In the genomic region with DNA sequence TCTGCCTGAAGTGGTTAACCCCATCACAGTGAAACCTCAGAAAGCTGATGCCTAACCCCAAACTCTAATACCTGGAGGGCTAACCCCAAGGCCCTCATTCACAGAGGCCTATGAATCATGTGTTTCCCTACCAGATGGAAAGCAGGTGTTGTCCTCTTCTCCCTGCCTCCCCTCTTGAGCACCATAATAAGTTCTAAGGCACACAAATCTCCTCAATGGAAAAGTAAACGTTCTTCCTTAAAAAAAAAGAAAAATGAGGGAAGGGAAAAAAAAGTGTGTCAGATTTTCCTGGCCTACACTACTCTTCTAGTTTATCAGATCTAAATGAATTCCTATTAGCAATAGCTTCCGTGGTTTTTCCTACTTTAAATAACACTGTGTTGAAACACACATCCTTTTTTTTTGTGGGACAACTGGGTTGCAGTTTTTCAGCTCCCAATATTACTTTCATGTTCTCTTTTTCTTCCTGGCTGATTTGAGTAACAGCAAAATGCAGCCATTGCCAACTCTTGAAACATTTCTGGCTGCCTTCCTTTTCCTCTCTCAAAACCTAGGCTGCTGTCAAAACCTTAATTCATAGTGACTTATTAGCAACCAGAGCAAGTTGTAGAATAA, we compare ENCODE assay signal across 8 cellular contexts. TPM values are rescaled to one million over a fixed set of nuclear protein-coding genes. Genes with fewer than 3 reads are reported as not detected.
A peak's percentile ranks its signal among the peaks of the same experiment; 100 is the strongest.
DNase-seq lines count a peak whose midpoint lies in the region; ATAC-seq and TF ChIP-seq lines count a peak whose summit lies in the region.

No MANE protein-coding gene starts in this region.

- POLR2A ChIA-PET in MCF 10A (lab: Yijun Ruan, JAX) = interaction anchor here (1.0 to 8.1 kb wide), 7 partner anchors 9 to 178 kb away, joined by 3 to 91 read pairs (median 7); no protein-coding TSS in a partner anchor

- peak overlapping the region; percentile 97 for H3K27ac Mint-ChIP-seq in MCF 10A (ENCODE audit: low read depth, unreplicated experiment)
- no peak overlapping the region for H3K27ac Mint-ChIP-seq in activated T-cell treated with anti-CD3 and anti-CD28 coated beads, Interleukin-2, amount 50 U/mL, for 24 hours

- no TSS peak for BruUV-seq in MCF 10A (replicated peaks; lab: Mats Ljungman, UMichigan)

- peaks cover 27% of the 10 kb centered on the region for H3K4me1 Mint-ChIP-seq in MCF 10A (ENCODE audit: insufficient read depth, unreplicated experiment)
- H3K4me1 Mint-ChIP-seq in activated T-cell treated with anti-CD3 and anti-CD28 coated beads, Interleukin-2, amount 50 U/mL, for 24 hours (ENCODE audit: low read depth) = no peaks in the 10 kb centered on the region

- no peaks in the 10 kb centered on the region for H3K9me3 Mint-ChIP-seq in MCF 10A (ENCODE audit: unreplicated experiment)
- H3K9me3 Mint-ChIP-seq in activated T-cell treated with anti-CD3 and anti-CD28 coated beads, Interleukin-2, amount 50 U/mL, for 24 hours = no peaks in the 10 kb centered on the region

- intact Hi-C loops in MCF 10A (cut with micrococcal nuclease) = no loop called here

- H3K27me3 Mint-ChIP-seq in MCF 10A (ENCODE audit: insufficient read depth, unreplicated experiment) = no peaks in the 10 kb centered on the region
- H3K27me3 Mint-ChIP-seq in activated T-cell treated with anti-CD3 and anti-CD28 coated beads, Interleukin-2, amount 50 U/mL, for 24 hours = peaks cover 4% of the 10 kb centered on the region

- peak; percentile 62 for DNase-seq in LHCN-M2 (ENCODE audit: low read depth)
- peak; percentile 33 for DNase-seq in MCF 10A (ENCODE audit: unreplicated experiment)
- peak in 2 of 49 donors; percentile 35 to 39 for DNase-seq in substantia nigra (lab: John Stamatoyannopoulos, UW)
- DNase-seq in activated T-cell treated with anti-CD3 and anti-CD28 coated beads, Interleukin-2, amount 50 U/mL, for 24 hours = no peak
- no peak for DNase-seq in hippocampal formation (lab: John Stamatoyannopoulos, UW)

- ATAC-seq in HG03196 (IDR thresholded peaks at IDR 0.05; ENCODE audit: unreplicated experiment) (no peak), HG03354 (IDR thresholded peaks at IDR 0.05; ENCODE audit: poor library complexity, severe bottlenecking, unreplicated experiment) (no peak)

- peak overlapping the region; percentile 55 for H3K4me3 Mint-ChIP-seq in MCF 10A (ENCODE audit: unreplicated experiment)
- no peak overlapping the region for H3K4me3 Mint-ChIP-seq in activated T-cell treated with anti-CD3 and anti-CD28 coated beads, Interleukin-2, amount 50 U/mL, for 24 hours

- no peak for TF ChIP-seq CTCF in MCF 10A (IDR thresholded peaks at IDR 0.05; ENCODE audit: unreplicated experiment)

- CTCF ChIA-PET in MCF 10A (lab: Yijun Ruan, JAX) = interaction anchor here (0.5 to 2.7 kb wide), 8 partner anchors 9 to 528 kb away, joined by 3 to 22 read pairs (median 4); a partner anchor contains a TSS

- peaks cover 2% of the 10 kb centered on the region for H3K36me3 Mint-ChIP-seq in MCF 10A (ENCODE audit: insufficient read depth, unreplicated experiment)
- H3K36me3 Mint-ChIP-seq in activated T-cell treated with anti-CD3 and anti-CD28 coated beads, Interleukin-2, amount 50 U/mL, for 24 hours (ENCODE audit: low read depth) = no peaks in the 10 kb centered on the region

- peak overlapping the region; percentile 82 for H3K27ac ChIP-seq in layer of hippocampus (ENCODE audit: low read depth, low read length)
- H3K27ac ChIP-seq in substantia nigra (ENCODE audit: low read depth, low read length, poor library complexity, severe bottlenecking) = peak overlapping the region; percentile 61

- H3K27me3 ChIP-seq in layer of hippocampus (ENCODE audit: control insufficient read depth, insufficient read depth, low read length) = no peaks in the 10 kb centered on the region

RNA-seq across cellular contexts. Expression of a gene that starts 43.2 kb away (rescaled TPM):
- 1.2 and 1.5 TPM in 2 replicates for total RNA-seq in LHCN-M2 (2014; rRNA removed)
- polyA plus RNA-seq in LHCN-M2 (2012) = 1.2 TPM
- 0.83 and 2.8 TPM in 2 replicates for total RNA-seq in MCF 10A (2022)

Comparison
In these comparisons a context has a peak if more than half of its experiments do, and no peak if none do; other contexts are left out.
1. DNase-seq: peak in LHCN-M2 (single experiment) and MCF 10A (single experiment); none in activated T-cell treated with anti-CD3 and anti-CD28 coated beads, Interleukin-2, amount 50 U/mL, for 24 hours (single experiment) and hippocampal formation (0 of 2).